In the genomic region with DNA sequence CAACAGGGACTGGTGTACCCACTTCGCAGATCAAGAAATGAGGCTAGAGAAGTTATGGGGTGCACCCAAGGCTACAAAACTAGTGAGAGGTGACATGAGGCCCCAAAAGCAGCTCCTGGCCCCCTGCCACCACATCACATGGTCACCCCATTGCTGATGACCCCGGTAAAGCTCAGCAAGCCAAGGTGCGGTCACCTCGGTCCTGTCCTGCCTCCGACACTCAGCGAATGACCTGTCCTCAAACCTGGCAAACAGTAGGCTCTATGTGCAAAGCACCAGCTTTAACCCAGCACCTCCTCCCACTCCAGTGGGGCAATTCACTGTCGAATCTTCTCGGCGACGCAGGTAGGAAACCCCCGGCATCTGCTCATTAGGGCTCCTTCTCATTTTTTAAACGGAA, we compare ENCODE assay signal across 1 cellular context.
TF ChIP-seq lines count a peak whose summit lies in the region.

No MANE protein-coding gene starts in this region.

TF ChIP-seq in A549, 52 proteins besides CTCF, POLR2A, EP300 and RAD21 (continued from another document):
- TF ChIP-seq HDAC2 (IDR thresholded peaks at IDR 0.05) (no peak; the same call in 1 of the 2 replicates), MYC (IDR thresholded peaks at IDR 0.05; ENCODE audit: borderline replicate concordance, low read length) (peak; percentile 22; the same call in 1 of the 2 replicates), HOXB5 (CRISPR knock-in tag; IDR thresholded peaks at IDR 0.05) (peak; percentile 84), RFX5 (IDR thresholded peaks at IDR 0.05) (no peak)
